In genomic region chr7:106009511-106010226, GRCh38 we compare ENCODE assay signal across 8 cellular contexts. TPM values are rescaled to one million over a fixed set of nuclear protein-coding genes. Genes with fewer than 3 reads are reported as not detected.
A peak's percentile ranks its signal among the peaks of the same experiment; 100 is the strongest.
DNase-seq lines count a peak whose midpoint lies in the region; ATAC-seq and TF ChIP-seq lines count a peak whose summit lies in the region.

No MANE protein-coding gene starts in this region.

- no TSS peak for BruUV-seq in Calu3 (replicated peaks; lab: Mats Ljungman, UMichigan)

- ATAC-seq in GM21825 (IDR thresholded peaks at IDR 0.05; ENCODE audit: unreplicated experiment) (peak; percentile 79), sciatic nerve (peak; percentile 95), GM18519 (IDR thresholded peaks at IDR 0.05; ENCODE audit: low FRiP score, unreplicated experiment) (no peak)

- peaks cover 67% of the 10 kb centered on the region for H3K27me3 Mint-ChIP-seq in Calu3 (ENCODE audit: unreplicated experiment)

- H3K27ac Mint-ChIP-seq in Calu3 (ENCODE audit: unreplicated experiment) = no peak overlapping the region

- peak; percentile 95 for TF ChIP-seq CTCF in Calu3 (IDR thresholded peaks at IDR 0.05; ENCODE audit: unreplicated experiment)
- peak; percentile 94 for TF ChIP-seq CTCF in astrocyte of the spinal cord (IDR thresholded peaks at IDR 0.05; ENCODE audit: low read depth, low read length)

- H3K9me3 Mint-ChIP-seq in Calu3 (ENCODE audit: low read depth, unreplicated experiment) = peaks cover 5% of the 10 kb centered on the region

- no peaks in the 10 kb centered on the region for H3K4me1 Mint-ChIP-seq in Calu3 (ENCODE audit: low read depth, unreplicated experiment)

- H3K4me3 ChIP-seq in astrocyte of the spinal cord (ENCODE audit: low read depth, low read length) = no peak overlapping the region

- CTCF ChIA-PET in Calu3 (lab: Charles Lee) = interaction anchor here (0.7 to 1.8 kb wide), 3 partner anchors 9 to 249 kb away, joined by 3 to 7 read pairs (median 4); no protein-coding TSS in a partner anchor

- peak; percentile 86 for DNase-seq in Calu3
- peak; percentile 91 for DNase-seq in NAMALWA (ENCODE audit: low spot score)
- DNase-seq in T1000 (lab: John Stamatoyannopoulos, UW) = peak; percentile 78
- DNase-seq in astrocyte of the spinal cord (ENCODE audit: low read depth, low spot score) = peak; percentile 94
- DNase-seq in hippocampal formation (lab: John Stamatoyannopoulos, UW) = peak; percentile 62 to 76
- DNase-seq in sciatic nerve (ENCODE audit: low spot score) = peak; percentile 87

- in situ Hi-C loops in astrocyte of the spinal cord (cut with HindIII; ENCODE audit: low sequenced_read_pairs) = no loop called here

- H3K36me3 Mint-ChIP-seq in Calu3 (ENCODE audit: insufficient read depth, unreplicated experiment) = no peaks in the 10 kb centered on the region

- peak overlapping the region; percentile 36 for H3K4me3 Mint-ChIP-seq in Calu3 (ENCODE audit: low read depth, unreplicated experiment)

- intact Hi-C loops in Calu3 (cut with micrococcal nuclease; ENCODE audit: unreplicated experiment) = loop anchor here (1.0 to 10.0 kb wide), 3 partner anchors 75 to 355 kb away; no protein-coding TSS in a partner anchor
- intact Hi-C loops in sciatic nerve (cut with DNase I) = no loop called here

RNA-seq across cellular contexts. Expression of gene CDHR3, which starts 46.6 kb away (rescaled TPM):
- total RNA-seq in Calu3 (2022) (4.0 and 4.1 TPM in 2 replicates), sciatic nerve (8.2 TPM)
